ENCODE assay signal across 21 cellular contexts in genomic region chr5:88398316-88398715, GRCh38.
DNase-seq lines count a peak whose midpoint lies in the region; ATAC-seq, FAIRE-seq and TF ChIP-seq lines count a peak whose summit lies in the region.
"Had no signal": no experiment of that assay in that cellular context is flagged by ENCODE, and none has a peak within 500 bp of the region (broad histone marks: within the 10 kb centered on the region; RNA-seq: fewer than 3 reads in every experiment).

No MANE protein-coding gene starts in this region.

- no peak for FAIRE-seq in GM12891 (lab: Jason Lieb, UNC)
- FAIRE-seq: endothelial cell of umbilical vein had no signal

- peaks cover 67% of the 10 kb centered on the region for H3K4me1 ChIP-seq in HAP-1
- H3K4me1 ChIP-seq: colonic mucosa, SJSA1, spleen had no signal

- DNase-seq in HAP-1 (ENCODE audit: low spot score in 2 of 2) (peak; percentile 31 to 45), astrocyte of the spinal cord (ENCODE audit: low read depth, low spot score) (peak; percentile 23), inferior parietal cortex (ENCODE audit: extremely low spot score) (peak; percentile 54), retina (peak; percentile 38), H4 (ENCODE audit: low spot score) (no peak), GM12891 (ENCODE audit: insufficient read length, low spot score) (no peak), NCI-H226 (no peak)
- DNase-seq: activated CD4-positive, CD25-positive, alpha-beta regulatory T cell; activated naive CD4-positive, alpha-beta T cell treated with anti-CD3 and anti-CD28 coated beads, Interleukin-2, amount 50 U/mL, for 16 hours; activated T-cell treated with anti-CD3 and anti-CD28 coated beads, Interleukin-2, amount 50 U/mL, for 4 hours; CD4-positive, alpha-beta T cell; colonic mucosa; kidney; NCI-H1436 treated with DMSO at 0.1 percent for 48 hours; NCI-H2171; spleen; T-helper 2 cell had no signal

- H3K36me3 ChIP-seq in HAP-1 (replicated peaks): no peaks in the 10 kb centered on the region
- H3K36me3 ChIP-seq: colonic mucosa, neutrophil, SJSA1, spleen had no signal

- H3K27me3 ChIP-seq in HAP-1 (ENCODE audit: low read depth): no peaks in the 10 kb centered on the region
- H3K27me3 ChIP-seq: colonic mucosa, neutrophil, SJSA1 had no signal

- ATAC-seq in GM18520 (IDR thresholded peaks at IDR 0.05; ENCODE audit: unreplicated experiment): no peak
- ATAC-seq: activated T-cell treated with anti-CD3 and anti-CD28 coated beads, Interleukin-2, amount 50 U/mL, for 4 hours had no signal

- in situ Hi-C loops in HAP-1 (cut with MboI; ENCODE audit: low sequenced_read_pairs): loop anchor here (5.0 kb wide), 1 partner anchor 269 kb away; no protein-coding TSS in a partner anchor
- in situ Hi-C loops in astrocyte of the spinal cord (cut with HindIII; ENCODE audit: low sequenced_read_pairs): no loop called here

- TF ChIP-seq CTCF in astrocyte of the spinal cord (IDR thresholded peaks at IDR 0.05; ENCODE audit: low read depth, low read length): no peak

- no peaks in the 10 kb centered on the region for H3K9me3 ChIP-seq in HAP-1
- H3K9me3 ChIP-seq: colonic mucosa, neutrophil, SJSA1, spleen had no signal

- H3K4me3 ChIP-seq in HAP-1 (no peak overlapping the region), astrocyte of the spinal cord (ENCODE audit: low read depth, low read length) (no peak overlapping the region)
- H3K4me3 ChIP-seq: colonic mucosa, SJSA1, spleen had no signal

- no peak for TF ChIP-seq POLR2A in GM12891 (IDR thresholded peaks at IDR 0.05; ENCODE audit: low read depth, low read length)

TF ChIP-seq in GM12891, 5 proteins besides CTCF, POLR2A, EP300 and RAD21:
- TF ChIP-seq POU2F2 (IDR thresholded peaks at IDR 0.05; ENCODE audit: low read depth, low read length) (no peak), SPI1 (IDR thresholded peaks at IDR 0.05; ENCODE audit: low read depth, low read length) (no peak), POLR2AphosphoS5 (IDR thresholded peaks at IDR 0.05; ENCODE audit: low read depth, low read length) (no peak), PAX5 (IDR thresholded peaks at IDR 0.05; ENCODE audit: insufficient read depth, low read length, severe bottlenecking) (no peak), TAF1 (IDR thresholded peaks at IDR 0.05; ENCODE audit: low read depth, low read length) (no peak)

Comparison
In these comparisons a context has a peak if more than half of its experiments do, and no peak if none do; other contexts are left out.
1. DNase-seq: peak in HAP-1 (2 of 2), astrocyte of the spinal cord (single experiment), inferior parietal cortex (single experiment) and retina (single experiment); none in H4 (single experiment), GM12891 (single experiment) and NCI-H226 (single experiment).